Comparison of ENCODE assay signal across 8 cellular contexts in genomic region chr17:75589919-75590303, GRCh38. TPM values are rescaled to one million over a fixed set of nuclear protein-coding genes. Genes with fewer than 3 reads are reported as not detected.
DNase-seq lines count a peak whose midpoint lies in the region; ATAC-seq and TF ChIP-seq lines count a peak whose summit lies in the region.

No MANE protein-coding gene starts in this region.

- H3K36me3 Mint-ChIP-seq in nephron (ENCODE audit: low read depth) = no peaks in the 10 kb centered on the region

- no peak overlapping the region for H3K14ac ChIP-seq in IMR-90 (replicated peaks; ENCODE audit: low read depth, low read length)

- H3K56ac ChIP-seq in IMR-90 (ENCODE audit: extremely low read depth, insufficient read depth, low read length) = no peak overlapping the region

- POLR2A ChIA-PET in IMR-90 (lab: Charles Lee; ENCODE audit: unreplicated experiment) = no interaction called here

- H3K18ac ChIP-seq in IMR-90 (ENCODE audit: low read depth, low read length) = no peak overlapping the region

- no peaks in the 10 kb centered on the region for H3K36me3 ChIP-seq in IMR-90 (ENCODE audit: control insufficient read depth, insufficient read depth, low read length)

- peak overlapping the region; percentile 9; the same call in 1 of the 2 replicates for H2AK5ac ChIP-seq in IMR-90 (ENCODE audit: low read depth, low read length)

- no peaks in the 10 kb centered on the region for H3K79me1 ChIP-seq in IMR-90 (ENCODE audit: low read depth in 1 of 2, low read length in 2 of 2)

- H4K20me1 ChIP-seq in IMR-90 (ENCODE audit: insufficient read depth, low read length) = no peaks in the 10 kb centered on the region; the same call in 1 of the 2 replicates

- H3K9me3 ChIP-seq in IMR-90 (ENCODE audit: control insufficient read depth, insufficient read depth, low read length) = peaks cover 2% of the 10 kb centered on the region; the same call in 1 of the 2 replicates

- peaks cover 17% of the 10 kb centered on the region for H3K27me3 Mint-ChIP-seq in nephron (ENCODE audit: low read depth)

- CTCF ChIA-PET in IMR-90 (lab: Yijun Ruan, JAX) = no interaction called here

- no peak for ATAC-seq in IMR-90 (ENCODE audit: low read depth)
- no peak for ATAC-seq in HG03354 (IDR thresholded peaks at IDR 0.05; ENCODE audit: poor library complexity, severe bottlenecking, unreplicated experiment)

- H3K4me2 ChIP-seq in IMR-90 (ENCODE audit: low read depth, low read length) = no peak overlapping the region; the same call in 1 of the 2 replicates

- no peaks in the 10 kb centered on the region for H3K9me1 ChIP-seq in IMR-90 (ENCODE audit: insufficient read depth, low read length)

- intact Hi-C loops in IMR-90 (cut with micrococcal nuclease) (loop anchor here (1.0 to 2.0 kb wide), 3 partner anchors 40 to 164 kb away; partner anchors contain the start of gene TSEN54), dorsolateral prefrontal cortex (cut with DNase I) (loop anchor here (2.0 kb wide), 2 partner anchors 73 to 163 kb away; partner anchors contain the start of gene TSEN54 (in 2 of the 2))

- H3K27me3 ChIP-seq in IMR-90 (ENCODE audit: control insufficient read depth, insufficient read depth, low read length) (peaks cover 32% of the 10 kb centered on the region), dorsolateral prefrontal cortex (peaks cover 0 to 16% (median 0%) of the 10 kb centered on the region in 45 donors)

- no peak overlapping the region for H2AK9ac ChIP-seq in IMR-90 (replicated peaks; ENCODE audit: low read depth, low read length, poor library complexity)

- no peak for TF ChIP-seq RAD21 in IMR-90 (IDR thresholded peaks at IDR 0.05; ENCODE audit: low read length)

- no peaks in the 10 kb centered on the region for H3K4me1 ChIP-seq in IMR-90 (ENCODE audit: control insufficient read depth, insufficient read depth, low read length)

- BruUV-seq in IMR-90 (replicated peaks; lab: Mats Ljungman, UMichigan) = no TSS peak

- no peak overlapping the region for H2BK5ac ChIP-seq in IMR-90 (ENCODE audit: low read depth, low read length, poor library complexity, severe bottlenecking)

- peak overlapping the region; percentile 46; the same call in 1 of the 2 replicates for H4K91ac ChIP-seq in IMR-90 (ENCODE audit: insufficient read depth, low read depth, low read length)

- peaks cover 2% of the 10 kb centered on the region for H3K9me3 Mint-ChIP-seq in nephron

- DNase-seq in AG09309 (ENCODE audit: low read depth) (no peak), IMR-90 (no peak), dorsolateral prefrontal cortex (peak in 2 of 10 donors; percentile 18 to 54), NCI-H446 treated with DMSO at 0.1 percent for 48 hours (lab: John Stamatoyannopoulos, UW) (no peak), SIG-M5 (lab: John Stamatoyannopoulos, UW) (no peak)
- DNase-seq in activated CD8-positive, alpha-beta memory T cell treated with anti-CD3 and anti-CD28 coated beads, Interleukin-2, amount 50 U/mL, for 48 hours = no peak

- no peak overlapping the region for H3K9ac ChIP-seq in IMR-90 (ENCODE audit: low read depth, low read length)

- in situ Hi-C loops in IMR-90 (cut with MboI; ENCODE audit: low sequenced_read_pairs) = no loop called here

- peak overlapping the region; percentile 99 for H2AFZ ChIP-seq in IMR-90 (replicated peaks; ENCODE audit: low read length, poor library complexity)

- H3K27ac Mint-ChIP-seq in nephron = peak overlapping the region in 1 of 3 experiments; percentile 29

- no peaks in the 10 kb centered on the region for H3K4me1 Mint-ChIP-seq in nephron

- TF ChIP-seq CTCF in AG09309 (IDR thresholded peaks at IDR 0.05; ENCODE audit: control insufficient read depth, insufficient read depth, low read depth, low read length, missing control alignments) (no peak), IMR-90 (conservative IDR thresholded peaks at IDR 0.05; ENCODE audit: low read depth, low read length) (no peak), dorsolateral prefrontal cortex (IDR thresholded peaks at IDR 0.05 in 54 of 56, conservative IDR thresholded peaks at IDR 0.05 in 2 of 56; ENCODE audit: low read depth in 1 of 56, partially characterized antibody in 56 of 56) (no peak), nephron (IDR thresholded peaks at IDR 0.05; ENCODE audit: unreplicated experiment in 3 of 3) (no peak)

- H3K23ac ChIP-seq in IMR-90 (ENCODE audit: low read depth, low read length) = no peak overlapping the region

- TF ChIP-seq POLR2A in IMR-90 (IDR thresholded peaks at IDR 0.05; ENCODE audit: low read depth, low read length) = no peak

- no peak overlapping the region for H3K4ac ChIP-seq in IMR-90 (ENCODE audit: low read depth, low read length)

- peak overlapping the region; percentile 89 to 95; a peak in 3 of 4 replicates for H4K8ac ChIP-seq in IMR-90 (ENCODE audit: low read depth in 2 of 2, low read length in 2 of 2)

- H3K4me3 Mint-ChIP-seq in nephron = peak overlapping the region; percentile 48 to 79 (median 76)

- H2BK120ac ChIP-seq in IMR-90 (ENCODE audit: low read depth, low read length) = no peak overlapping the region

- H3K27ac ChIP-seq in IMR-90 (ENCODE audit: insufficient read depth, low read length) = no peak overlapping the region
- H3K27ac ChIP-seq in dorsolateral prefrontal cortex = peak overlapping the region in 51 of 59 donors; percentile 48 to 97 (median 87)

- H2BK20ac ChIP-seq in IMR-90 (ENCODE audit: low read depth, low read length) = no peak overlapping the region

- H4K5ac ChIP-seq in IMR-90 (ENCODE audit: low read depth, low read length) = peak overlapping the region; percentile 89; the same call in 1 of the 2 replicates

- WGBS in IMR-90 (ENCODE audit: extremely low coverage in 2 of 2, insufficient read length in 1 of 2), 2 experiments = 56% methylated on average over 12 of the region's 29 CpGs; no CpG with 5 or more reads in 1 of the 2 experiments

- H3K4me3 ChIP-seq in AG09309 (ENCODE audit: control insufficient read depth, low read depth, low read length) = peak overlapping the region; percentile 43
- H3K4me3 ChIP-seq in IMR-90 (ENCODE audit: insufficient read depth, low read depth, low read length) = no peak overlapping the region; the same call in 1 of the 2 replicates
- H3K4me3 ChIP-seq in dorsolateral prefrontal cortex = peak overlapping the region in 58 of 59 donors; percentile 45 to 83 (median 68)

- dilution Hi-C loops in IMR-90 (cut with HindIII; ENCODE audit: low sequenced_read_pairs, unreplicated experiment) = no loop called here

- H2BK15ac ChIP-seq in IMR-90 (ENCODE audit: low read depth, low read length) = no peak overlapping the region

TF ChIP-seq in IMR-90, 13 proteins besides CTCF, POLR2A, EP300 and RAD21:
- TF ChIP-seq RFX5 (IDR thresholded peaks at IDR 0.05; ENCODE audit: low read depth, low read length) = no peak
- no peak for TF ChIP-seq USF2 (IDR thresholded peaks at IDR 0.05; ENCODE audit: low read depth, low read length)
- no peak for TF ChIP-seq SMC3 (IDR thresholded peaks at IDR 0.05; ENCODE audit: low read depth, low read length)
- TF ChIP-seq RCOR1 (IDR thresholded peaks at IDR 0.05; ENCODE audit: insufficient replicate concordance, low read length) = no peak
- TF ChIP-seq CHD1 (IDR thresholded peaks at IDR 0.05; ENCODE audit: low read depth, low read length) = no peak
- no peak for TF ChIP-seq FOS (IDR thresholded peaks at IDR 0.05; ENCODE audit: low read depth, low read length)
TF ChIP-seq in IMR-90: peak in this region for 0.

RNA-seq across cellular contexts. Expression of gene MYO15B, which starts 2.3 kb away (rescaled TPM):
- total RNA-seq in IMR-90 (2012; rRNA removed) = 0.18 TPM in 1 of 2 replicates, not detected in the other
- 0.43 and 0.65 TPM in 2 replicates for polyA plus RNA-seq in IMR-90 (2012; rRNA removed)
- 0.06 and 0.22 TPM in 2 replicates for polyA plus RNA-seq in IMR-90 (2012; cell fraction: cytosol; rRNA removed)
- polyA plus RNA-seq in IMR-90 (2012; cell fraction: nucleus; rRNA removed; ENCODE audit: low replicate concordance) = 6.8 and 8.7 TPM in 2 replicates
- total RNA-seq in dorsolateral prefrontal cortex = 100 to 1,000 TPM in 71 of 120 experiments, 10 to 100 TPM in 49; 51.8 to 266 (median 108) TPM

RNA-seq across cellular contexts. Expression of gene SMIM5, which starts 43.3 kb away (rescaled TPM):
- total RNA-seq in IMR-90 (2012; rRNA removed) (not detected in 2 replicates), dorsolateral prefrontal cortex (10 to 100 TPM in 18 of 120 experiments, 1 to 10 TPM in 101, under 1 TPM in 1; 0.95 to 34.0 (median 5.6) TPM)
- polyA plus RNA-seq in IMR-90 (2012; rRNA removed) = 0.14 TPM in 1 of 2 replicates, not detected in the other
- 0.08 and 0.15 TPM in 2 replicates for polyA plus RNA-seq in IMR-90 (2012; cell fraction: cytosol; rRNA removed)
- 0.15 TPM in 1 of 2 replicates, not detected in the other for polyA plus RNA-seq in IMR-90 (2012; cell fraction: nucleus; rRNA removed; ENCODE audit: low replicate concordance)

Comparison
In these comparisons a context has a peak if more than half of its experiments do, and no peak if none do; other contexts are left out.
1. RNA of gene MYO15B, which starts 2.3 kb away (total RNA-seq): 51.8 to 266 TPM in dorsolateral prefrontal cortex; 0.18 TPM in IMR-90; every median in the first group is over 10 times any median in the second.